In genomic region chr6:15823838-15824414, GRCh38 we compare ENCODE assay signal across 24 cellular contexts.
DNase-seq lines count a peak whose midpoint lies in the region; ATAC-seq and TF ChIP-seq lines count a peak whose summit lies in the region.
"Had no signal": no experiment of that assay in that cellular context is flagged by ENCODE, and none has a peak within 500 bp of the region (broad histone marks: within the 10 kb centered on the region; RNA-seq: fewer than 3 reads in every experiment).

No MANE protein-coding gene starts in this region.

- in situ Hi-C loops in brain microvascular endothelial cell (cut with HindIII; ENCODE audit: low pct_ligation_motif_present, low sequenced_read_pairs), result no loop called here

- H3K27ac Mint-ChIP-seq in T-helper 2 cell treated with Interferon-gamma antibody and Interleukin-4, amounts not matched to agents 5 μg/mL and 100 μg/mL, for 36 hours, result no peak overlapping the region
- H3K27ac Mint-ChIP-seq: nephron; stimulated activated naive CD8-positive, alpha-beta T cell treated with anti-CD3 and anti-CD28 coated beads, Interleukin-15, Interleukin-2, amounts not matched to agents 100 ng/mL and 50 ng/mL, for 24 hours had no signal

- TF ChIP-seq CTCF in GM12864 (IDR thresholded peaks at IDR 0.05; ENCODE audit: low read depth, low read length, missing control alignments), result no peak
- no peak for TF ChIP-seq CTCF in brain microvascular endothelial cell (IDR thresholded peaks at IDR 0.05; ENCODE audit: low read depth, low read length, missing control alignments)

- peak; percentile 55 for ATAC-seq in GM18907 (IDR thresholded peaks at IDR 0.05; ENCODE audit: unreplicated experiment)
- peak; percentile 85 for ATAC-seq in GM21723 (IDR thresholded peaks at IDR 0.05; ENCODE audit: unreplicated experiment)
- peak; percentile 87 for ATAC-seq in HG03378 (IDR thresholded peaks at IDR 0.05; ENCODE audit: unreplicated experiment)
- ATAC-seq: A549, upper lobe of right lung had no signal

- H3K36me3 Mint-ChIP-seq in T-helper 2 cell treated with Interferon-gamma antibody and Interleukin-4, amounts not matched to agents 5 μg/mL and 100 μg/mL, for 36 hours (ENCODE audit: low read depth), result no peaks in the 10 kb centered on the region

- no peaks in the 10 kb centered on the region for H3K36me3 ChIP-seq in brain microvascular endothelial cell (replicated peaks)
- H3K36me3 ChIP-seq: heart right ventricle, prostate gland, upper lobe of right lung had no signal

- H3K4me1 Mint-ChIP-seq in T-helper 2 cell treated with Interferon-gamma antibody and Interleukin-4, amounts not matched to agents 5 μg/mL and 100 μg/mL, for 36 hours (ENCODE audit: low read depth), result no peaks in the 10 kb centered on the region

- H3K27ac ChIP-seq in brain microvascular endothelial cell, result no peak overlapping the region
- H3K27ac ChIP-seq: A549, heart right ventricle, prostate gland, upper lobe of right lung, VCaP had no signal

- no peak overlapping the region for H3K4me3 Mint-ChIP-seq in T-helper 2 cell treated with Interferon-gamma antibody and Interleukin-4, amounts not matched to agents 5 μg/mL and 100 μg/mL, for 36 hours
- H3K4me3 Mint-ChIP-seq: nephron; stimulated activated naive CD8-positive, alpha-beta T cell treated with anti-CD3 and anti-CD28 coated beads, Interleukin-15, Interleukin-2, amounts not matched to agents 100 ng/mL and 50 ng/mL, for 24 hours had no signal

- no peaks in the 10 kb centered on the region for H3K27me3 ChIP-seq in brain microvascular endothelial cell (replicated peaks)
- H3K27me3 ChIP-seq: heart right ventricle, upper lobe of right lung had no signal

- no peaks in the 10 kb centered on the region for H3K9me3 Mint-ChIP-seq in T-helper 2 cell treated with Interferon-gamma antibody and Interleukin-4, amounts not matched to agents 5 μg/mL and 100 μg/mL, for 36 hours
- H3K9me3 Mint-ChIP-seq: nephron; stimulated activated naive CD8-positive, alpha-beta T cell treated with anti-CD3 and anti-CD28 coated beads, Interleukin-15, Interleukin-2, amounts not matched to agents 100 ng/mL and 50 ng/mL, for 24 hours had no signal

- H3K4me3 ChIP-seq in GM12864 (ENCODE audit: low read depth, low read length), result no peak overlapping the region
- H3K4me3 ChIP-seq in brain microvascular endothelial cell (ENCODE audit: low read depth, low read length), result no peak overlapping the region
- H3K4me3 ChIP-seq: A549, heart right ventricle, prostate gland, upper lobe of right lung had no signal

- DNase-seq in GM12864 (ENCODE audit: low read depth) (peak; percentile 16), brain microvascular endothelial cell (no peak), ecto neural progenitor cell (ENCODE audit: low spot score) (no peak), SKM-1 treated with dmso at 0.1 percent for 144 hours (lab: John Stamatoyannopoulos, UW; ENCODE audit: unreplicated experiment) (no peak)
- DNase-seq in T-helper 2 cell treated with Interferon-gamma antibody and Interleukin-4, amounts not matched to agents 5 μg/mL and 100 μg/mL, for 36 hours (ENCODE audit: low spot score), result no peak
- DNase-seq: activated CD8-positive, alpha-beta memory T cell treated with anti-CD3 and anti-CD28 coated beads for 24 hours; DMS53; effector CD8-positive, alpha-beta T cell; H7; heart right ventricle; islet precursor cell; mesenchymal stem cell; NCI-H1105; NCI-H2227 treated with DMSO at 0.1 percent for 48 hours; NK-92 treated with Interleukin-12 subunit alpha and Interleukin-12 subunit beta, amount 100 ng/mL, for 24 hours; upper lobe of right lung had no signal

- no peaks in the 10 kb centered on the region for H3K27me3 Mint-ChIP-seq in T-helper 2 cell treated with Interferon-gamma antibody and Interleukin-4, amounts not matched to agents 5 μg/mL and 100 μg/mL, for 36 hours (ENCODE audit: low read depth)
